Comparison of ENCODE assay signal across 1 cellular context in genomic region chr7:74612015-74612829, GRCh38.
TF ChIP-seq lines count a peak whose summit lies in the region.

No MANE protein-coding gene starts in this region.

TF ChIP-seq in HepG2, 621 proteins besides CTCF, POLR2A, EP300 and RAD21 (continued from another document and continues in another):
- TF ChIP-seq ZNF770 (CRISPR knock-in tag; IDR thresholded peaks at IDR 0.05) (peak; percentile 93), GATAD2A (CRISPR knock-in tag; IDR thresholded peaks at IDR 0.05) (peak; percentile 51), HIVEP1 (CRISPR knock-in tag; IDR thresholded peaks at IDR 0.05) (0 out of 2 replicates have a peak, but pooled peaks have one; percentile 32), DNMT3B (CRISPR knock-in tag; conservative IDR thresholded peaks at IDR 0.05) (no peak), SMC3 (IDR thresholded peaks at IDR 0.05; ENCODE audit: low read length) (0 out of 2 replicates have a peak, but pooled peaks have one; percentile 2), SOX5 (CRISPR knock-in tag; IDR thresholded peaks at IDR 0.05; ENCODE audit: borderline replicate concordance) (peak; percentile 36; the same call in 1 of the 2 replicates), TEAD3 (CRISPR knock-in tag; optimal IDR thresholded peaks at IDR 0.05; ENCODE audit: borderline replicate concordance) (peak; percentile 28), SKI (IDR thresholded peaks at IDR 0.05; ENCODE audit: partially characterized antibody) (no peak), SAP130 (CRISPR knock-in tag; IDR thresholded peaks at IDR 0.05; ENCODE audit: low read depth) (peak; percentile 36; the same call in 1 of the 2 replicates), TBX2 (CRISPR knock-in tag; IDR thresholded peaks at IDR 0.05; ENCODE audit: borderline replicate concordance) (0 out of 2 replicates have a peak, but pooled peaks have one; percentile 27), ZBTB49 (CRISPR knock-in tag; IDR thresholded peaks at IDR 0.05; ENCODE audit: borderline replicate concordance) (no peak), ZNF772 (CRISPR knock-in tag; IDR thresholded peaks at IDR 0.05) (peak; percentile 52; the same call in 1 of the 2 replicates), KLF9 (CRISPR knock-in tag; IDR thresholded peaks at IDR 0.05; ENCODE audit: low read depth) (no peak), HBP1 (CRISPR knock-in tag; IDR thresholded peaks at IDR 0.05; ENCODE audit: low read depth) (no peak), FOSL2 (CRISPR knock-in tag; IDR thresholded peaks at IDR 0.05) (peak; percentile 42), REST (IDR thresholded peaks at IDR 0.05; ENCODE audit: borderline replicate concordance in 1 of 2, low read depth in 1 of 2, low read length in 2 of 2) (no peak), ZNF670 (CRISPR knock-in tag; IDR thresholded peaks at IDR 0.05; ENCODE audit: borderline replicate concordance) (no peak), ATF2 (CRISPR knock-in tag; IDR thresholded peaks at IDR 0.05) (0 out of 2 replicates have a peak, but pooled peaks have one; percentile 18), KDM2A (CRISPR knock-in tag; IDR thresholded peaks at IDR 0.05; ENCODE audit: borderline replicate concordance, low read depth) (peak; percentile 21; the same call in 1 of the 2 replicates), DRAP1 (CRISPR knock-in tag; IDR thresholded peaks at IDR 0.05) (0 out of 2 replicates have a peak, but pooled peaks have one; percentile 14), ZNF362 (CRISPR knock-in tag; IDR thresholded peaks at IDR 0.05; ENCODE audit: borderline replicate concordance) (0 out of 2 replicates have a peak, but pooled peaks have one; percentile 31), ZNF281 (CRISPR knock-in tag; IDR thresholded peaks at IDR 0.05; ENCODE audit: borderline replicate concordance) (peak; percentile 35; the same call in 1 of the 2 replicates), PAXIP1 (CRISPR knock-in tag; conservative IDR thresholded peaks at IDR 0.05) (0 out of 2 replicates have a peak, but pooled peaks have one; percentile 25), ZFP36L2 (CRISPR knock-in tag; IDR thresholded peaks at IDR 0.05) (no peak), ZNF317 (CRISPR knock-in tag; IDR thresholded peaks at IDR 0.05) (0 out of 2 replicates have a peak, but pooled peaks have one; percentile 40), MED8 (CRISPR knock-in tag; IDR thresholded peaks at IDR 0.05; ENCODE audit: insufficient replicate concordance) (peak; percentile 22), ZNF639 (CRISPR knock-in tag; conservative IDR thresholded peaks at IDR 0.05) (no peak), IRF2 (CRISPR knock-in tag; IDR thresholded peaks at IDR 0.05) (no peak), ZFX (CRISPR knock-in tag; IDR thresholded peaks at IDR 0.05; ENCODE audit: low read depth) (peak; percentile 77)
